Comparison of ENCODE assay signal across 10 cellular contexts in genomic region chr2:178819992-178820391, GRCh38. TPM values are rescaled to one million over a fixed set of nuclear protein-coding genes. Genes with fewer than 3 reads are reported as not detected.
A peak's percentile ranks its signal among the peaks of the same experiment; 100 is the strongest.
DNase-seq lines count a peak whose midpoint lies in the region; ATAC-seq, FAIRE-seq and TF ChIP-seq lines count a peak whose summit lies in the region.
"Had no signal": no experiment of that assay in that cellular context is flagged by ENCODE, and none has a peak within 500 bp of the region (broad histone marks: within the 10 kb centered on the region; RNA-seq: fewer than 3 reads in every experiment).

No MANE protein-coding gene starts in this region.

- H3K27me3 Mint-ChIP-seq in effector memory CD8-positive, alpha-beta T cell = peaks cover 0 to 5% of the 10 kb centered on the region in 2 donors

- H3K27ac Mint-ChIP-seq in effector memory CD8-positive, alpha-beta T cell = no peak overlapping the region

- H3K27ac ChIP-seq in A673 (ENCODE audit: low read depth, low read length, poor library complexity, severe bottlenecking) = no peak overlapping the region

- H3K4me1 ChIP-seq in A673 (ENCODE audit: insufficient read depth, low read length, poor library complexity, severe bottlenecking) = no peaks in the 10 kb centered on the region

- no peak overlapping the region for H3K4me3 Mint-ChIP-seq in effector memory CD8-positive, alpha-beta T cell

- H3K4me1 Mint-ChIP-seq in effector memory CD8-positive, alpha-beta T cell (ENCODE audit: low read depth in 2 of 2) = peaks cover 0 to 3% of the 10 kb centered on the region in 2 donors

- H3K36me3 ChIP-seq in A673 (ENCODE audit: insufficient read depth, low read length, poor library complexity, severe bottlenecking) = no peaks in the 10 kb centered on the region
- no peaks in the 10 kb centered on the region for H3K36me3 ChIP-seq in H7 (replicated peaks; ENCODE audit: control insufficient read depth, insufficient read depth, low read length)

- intact Hi-C loops in A673 (cut with micrococcal nuclease; ENCODE audit: unreplicated experiment) = no loop called here

- no TSS peak for BruUV-seq in A673 (replicated peaks; lab: Mats Ljungman, UMichigan)

- POLR2A ChIA-PET in A673 (lab: Charles Lee; ENCODE audit: low non-redundant PET) = no interaction called here

- CTCF ChIA-PET in A673 (lab: Charles Lee) = no interaction called here

- H3K9me3 ChIP-seq in A673 (ENCODE audit: low read depth, low read length, poor library complexity, severe bottlenecking) = no peaks in the 10 kb centered on the region

- no peaks in the 10 kb centered on the region for H3K9me3 Mint-ChIP-seq in effector memory CD8-positive, alpha-beta T cell

- no peaks in the 10 kb centered on the region for H3K27me3 ChIP-seq in A673 (replicated peaks; ENCODE audit: insufficient read depth, low read depth, low read length, poor library complexity)
- H3K27me3 ChIP-seq in H7 (ENCODE audit: control insufficient read depth, insufficient read depth, low read length) = no peaks in the 10 kb centered on the region

- TF ChIP-seq CTCF in A673 (conservative IDR thresholded peaks at IDR 0.05; ENCODE audit: low read depth, low read length) = no peak
- TF ChIP-seq CTCF in astrocyte of the spinal cord (IDR thresholded peaks at IDR 0.05; ENCODE audit: low read depth, low read length) = no peak

- peak; percentile 84 for FAIRE-seq in GM19239 (lab: Jason Lieb, UNC)

- peak; percentile 86 for ATAC-seq in HG03095 (IDR thresholded peaks at IDR 0.05; ENCODE audit: unreplicated experiment)
- ATAC-seq in effector memory CD8-positive, alpha-beta T cell (replicated peaks) = no peak

- no peaks in the 10 kb centered on the region for H3K36me3 Mint-ChIP-seq in effector memory CD8-positive, alpha-beta T cell (ENCODE audit: insufficient read depth)

- in situ Hi-C loops in astrocyte of the spinal cord (cut with HindIII; ENCODE audit: low sequenced_read_pairs) = no loop called here

- peak; percentile 5 for DNase-seq in A673 (ENCODE audit: low spot score)
- no peak for DNase-seq in GM19239 (ENCODE audit: insufficient read length, low spot score)
- DNase-seq in astrocyte of the spinal cord (ENCODE audit: low read depth, low spot score) = peak; percentile 40
- DNase-seq in NCI-H345 (lab: John Stamatoyannopoulos, UW) = no peak
- DNase-seq in occipital lobe (lab: John Stamatoyannopoulos, UW) = no peak
- DNase-seq in effector memory CD8-positive, alpha-beta T cell = no peak
- DNase-seq in H7 = no peak
- DNase-seq: COR-L47, NCI-H1436 treated with DMSO at 0.1 percent for 48 hours had no signal

- H3K4me3 ChIP-seq in A673 (ENCODE audit: low read depth, low read length, poor library complexity, severe bottlenecking) (no peak overlapping the region), astrocyte of the spinal cord (ENCODE audit: low read depth, low read length) (no peak overlapping the region), H7 (ENCODE audit: insufficient read depth, low read depth, low read length) (no peak overlapping the region)

RNA-seq across cellular contexts. Expression of gene TTN, which starts 12.8 kb away (rescaled TPM):
- total RNA-seq in A673 (2021) (under 0.01 TPM in 2 replicates), occipital lobe (3.7 TPM)
- total RNA-seq in H7 (2014; rRNA removed; shearing (Covaris generic)) = 0.55 and 0.80 TPM in 2 replicates

Comparison
In these comparisons a context has a peak if more than half of its experiments do, and no peak if none do; other contexts are left out.
1. DNase-seq: peak in A673 (single experiment) and astrocyte of the spinal cord (single experiment); none in GM19239 (single experiment), NCI-H345 (single experiment), occipital lobe (single experiment), effector memory CD8-positive, alpha-beta T cell (0 of 3) and H7 (single experiment).